ENCODE assay signal across 26 cellular contexts in genomic region chr7:154804449-154804848, GRCh38.
"Had no signal": no experiment of that assay in that cellular context is flagged by ENCODE, and none has a peak within 500 bp of the region (broad histone marks: within the 10 kb centered on the region; RNA-seq: fewer than 3 reads in every experiment).

No MANE protein-coding gene starts in this region.

- FAIRE-seq: astrocyte had no signal

- H3K9me3 ChIP-seq: body of pancreas, Peyer's patch had no signal

- H3K27me3 ChIP-seq: body of pancreas, Peyer's patch had no signal

- H3K4me1 ChIP-seq: body of pancreas, Peyer's patch had no signal

- H3K4me3 ChIP-seq: body of pancreas, Peyer's patch had no signal

- H3K4me2 ChIP-seq: KMS-11 had no signal

- DNase-seq: activated CD4-positive, alpha-beta T cell treated with anti-CD3 and anti-CD28 coated beads, Interleukin-2, amount 10 ng/mL, durations not matched to agents 24 days and 14 days; activated CD4-positive, alpha-beta T cell treated with anti-CD3 and anti-CD28 coated beads, Interleukin-2, amount 50 U/mL, for 4 hours; activated CD8-positive, alpha-beta T cell treated with anti-CD3 and anti-CD28 coated beads for 36 hours; activated gamma-delta T cell; activated naive CD4-positive, alpha-beta T cell treated with Interleukin-2 at 50 U/mL for 16 hours; activated naive CD8-positive, alpha-beta T cell treated with anti-CD3 and anti-CD28 coated beads, Interleukin-2, amount 10 ng/mL, durations not matched to agents 7 days and 5 days; activated T-cell treated with anti-CD3 and anti-CD28 coated beads, Interleukin-2, amount 50 U/mL, for 1 hour; body of pancreas; central memory CD4-positive, alpha-beta T cell; NCI-H1417; NCI-H146; NCI-H187; NCI-H2029 treated with DMSO at 0.1 percent for 48 hours; NCI-H2107; NCI-H2171; NCI-H510A; NCI-H526; NCI-H748 treated with DMSO at 0.1 percent for 48 hours; NK-92 treated with Interleukin-12 subunit alpha and Interleukin-12 subunit beta, amount 100 ng/mL, for 24 hours; PC-3; Peyer's patch; Right ventricle myocardium superior; RPMI8226; T1000 had no signal

- H3K36me3 ChIP-seq: Peyer's patch had no signal

- H3K27ac ChIP-seq: body of pancreas, KMS-11, Peyer's patch had no signal

- H3K9ac ChIP-seq: KMS-11 had no signal
